Comparison of ENCODE assay signal across 8 cellular contexts in the genomic region with DNA sequence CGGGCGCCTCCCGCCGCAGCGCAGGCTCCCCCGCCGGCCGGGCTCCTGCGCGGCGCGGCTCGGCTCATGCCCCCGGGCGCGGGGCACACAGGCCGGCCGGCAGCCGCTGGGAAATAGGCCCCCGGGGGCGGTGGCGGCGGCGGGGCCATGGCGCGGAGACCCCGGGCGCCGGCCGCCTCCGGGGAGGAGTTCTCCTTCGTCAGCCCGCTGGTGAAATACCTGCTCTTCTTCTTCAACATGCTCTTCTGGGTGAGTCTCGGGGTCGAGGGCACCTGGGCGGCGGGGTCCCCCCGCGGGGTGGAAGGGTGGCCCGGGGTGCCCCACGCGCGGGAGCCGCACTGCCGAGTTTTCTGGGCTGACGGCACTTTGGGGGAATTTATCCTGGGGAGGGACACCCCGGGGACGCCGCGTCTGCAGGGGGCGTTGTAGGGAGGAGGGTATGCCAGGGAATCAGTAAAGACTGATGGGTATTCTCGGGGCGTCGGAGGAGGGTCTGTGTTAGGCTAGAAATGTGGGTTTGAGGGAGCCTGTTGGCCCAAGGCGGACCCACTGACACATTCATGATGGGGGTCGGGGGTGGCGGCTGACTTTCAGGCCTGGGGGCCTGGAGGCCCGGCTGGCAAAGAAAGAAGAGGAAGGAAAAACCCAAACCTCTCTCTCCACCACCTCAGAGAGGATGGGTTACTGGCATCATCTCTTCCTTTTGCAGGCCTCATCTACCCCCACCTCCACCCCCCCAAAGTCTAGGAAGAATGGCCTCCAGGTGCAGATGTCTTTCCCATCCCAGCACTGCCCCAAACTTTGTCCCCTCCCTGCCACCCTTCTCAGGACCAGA. TPM values are rescaled to one million over a fixed set of nuclear protein-coding genes. Genes with fewer than 3 reads are reported as not detected.
DNase-seq lines count a peak whose midpoint lies in the region; ATAC-seq and TF ChIP-seq lines count a peak whose summit lies in the region.

No MANE protein-coding gene starts in this region.

- H3K4me1 Mint-ChIP-seq in osteocyte (ENCODE audit: unreplicated experiment) = peaks cover 8% of the 10 kb centered on the region

- peak; percentile 2 for DNase-seq in effector CD8-positive, alpha-beta T cell (lab: John Stamatoyannopoulos, UW)
- DNase-seq in osteocyte (ENCODE audit: extremely low spot score, unreplicated experiment) = no peak
- DNase-seq in occipital lobe (lab: John Stamatoyannopoulos, UW) = no peak
- DNase-seq in OCI-M2 (lab: John Stamatoyannopoulos, UW; ENCODE audit: unreplicated experiment) = no peak
- DNase-seq in NCI-H128 (lab: John Stamatoyannopoulos, UW; ENCODE audit: unreplicated experiment) = no peak

- peaks cover 80% of the 10 kb centered on the region for H3K27me3 Mint-ChIP-seq in osteocyte (ENCODE audit: unreplicated experiment)

- peak overlapping the region; percentile 56 for H3K4me3 Mint-ChIP-seq in osteocyte (ENCODE audit: unreplicated experiment)

- H3K9me3 Mint-ChIP-seq in osteocyte (ENCODE audit: unreplicated experiment) = no peaks in the 10 kb centered on the region

- H3K36me3 Mint-ChIP-seq in osteocyte (ENCODE audit: unreplicated experiment) = peaks cover 3% of the 10 kb centered on the region

- H3K27ac Mint-ChIP-seq in osteocyte (ENCODE audit: unreplicated experiment) = no peak overlapping the region

- TF ChIP-seq CTCF in GM12873 (IDR thresholded peaks at IDR 0.05; ENCODE audit: insufficient read depth, low read depth, low read length, missing control alignments) (peak; percentile 46), osteocyte (IDR thresholded peaks at IDR 0.05) (peak; percentile 30)

- peak; percentile 13 for ATAC-seq in HG02571 (IDR thresholded peaks at IDR 0.05; ENCODE audit: unreplicated experiment)
- peak; percentile 5; the same call in 1 of the 3 replicates for ATAC-seq in SK-N-SH treated with all-trans-retinoic acid at 6 μM for 48 hours

TF ChIP-seq in SK-N-SH treated with all-trans-retinoic acid at 6 μM for 48 hours, 23 proteins besides CTCF, POLR2A, EP300 and RAD21:
- no peak for TF ChIP-seq ISL1 (CRISPR knock-in tag; IDR thresholded peaks at IDR 0.05)
- TF ChIP-seq PATZ1 (CRISPR knock-in tag; IDR thresholded peaks at IDR 0.05; ENCODE audit: borderline replicate concordance) = peak; percentile 77; the same call in 1 of the 2 replicates

RNA-seq across cellular contexts. Expression of gene TSPAN33, which starts 0.5 kb away (rescaled TPM):
- total RNA-seq in osteocyte (0.39 and 1.2 TPM in 2 replicates), occipital lobe (4.7 TPM)

RNA-seq across cellular contexts. Expression of gene SMO, which starts 43.4 kb away (rescaled TPM):
- total RNA-seq in osteocyte = 40.2 and 41.6 TPM in 2 replicates
- 8.7 TPM for total RNA-seq in occipital lobe
